Comparison of ENCODE assay signal across 8 cellular contexts in genomic region chr1:213117699-213118180, GRCh38.
DNase-seq lines count a peak whose midpoint lies in the region; ATAC-seq and TF ChIP-seq lines count a peak whose summit lies in the region.
"Not testable (repeated sequence)": the region's sequence is repeated elsewhere in the genome, so short reads cannot be mapped to it uniquely, and the experiment has no call there.

No MANE protein-coding gene starts in this region.

- in situ Hi-C loops in GM23248 (cut with MboI); mammary epithelial cell (cut with MboI; ENCODE audit: low sequenced_read_pairs in 2 of 2): not testable (repeated sequence)

- TF ChIP-seq CTCF in OCI-LY3 (IDR thresholded peaks at IDR 0.05; ENCODE audit: low read depth, low read length); activated CD8-positive, alpha-beta T cell treated with anti-CD3 and anti-CD28 coated beads for 36 hours (IDR thresholded peaks at IDR 0.05); mammary epithelial cell (conservative IDR thresholded peaks at IDR 0.05 in 1 of 2, IDR thresholded peaks at IDR 0.05 in 1 of 2; ENCODE audit: extremely low read depth in 1 of 2, insufficient read depth in 1 of 2, low read depth in 1 of 2, low read length in 2 of 2): not testable (repeated sequence)

- dilution Hi-C loops in mammary epithelial cell (cut with HindIII; ENCODE audit: low sequenced_read_pairs) = not testable (repeated sequence)

- BruUV-seq in mammary epithelial cell (replicated peaks; lab: Mats Ljungman, UMichigan) = not testable (repeated sequence)

- not testable (repeated sequence) for H2AFZ ChIP-seq in GM23248; OCI-LY3 (ENCODE audit: low read depth, low read length); mammary epithelial cell (ENCODE audit: low read depth, low read length)

- not testable (repeated sequence) for H3K27me3 Mint-ChIP-seq in activated CD8-positive, alpha-beta T cell treated with anti-CD3 and anti-CD28 coated beads for 36 hours; activated T-helper 17 cell treated with anti-CD3 and anti-CD28 coated beads, Interleukin-2, amount 50 U/mL, for 72 hours

- H3F3A ChIP-seq in GM23248 (ENCODE audit: insufficient read depth) = peaks cover 17% of the 10 kb centered on the region; the same call in 1 of the 2 replicates

- H3K27me3 ChIP-seq in GM23248 (replicated peaks; ENCODE audit: insufficient read depth); OCI-LY3 (ENCODE audit: low read depth, low read length); mammary epithelial cell (ENCODE audit: insufficient read depth, low read length): not testable (repeated sequence)

- H3K9me3 Mint-ChIP-seq in activated CD8-positive, alpha-beta T cell treated with anti-CD3 and anti-CD28 coated beads for 36 hours; activated T-helper 17 cell treated with anti-CD3 and anti-CD28 coated beads, Interleukin-2, amount 50 U/mL, for 72 hours; stimulated activated effector memory CD8-positive, alpha-beta T cell treated with anti-CD3 and anti-CD28 coated beads, Interleukin-12 subunit alpha, Interleukin-12 subunit beta, amount 100 ng/mL, for 72 hours: not testable (repeated sequence)

- CTCF ChIA-PET in activated CD8-positive, alpha-beta T cell treated with anti-CD3 and anti-CD28 coated beads for 36 hours (lab: Charles Lee); mammary epithelial cell (lab: Charles Lee; ENCODE audit: low non-redundant PET): not testable (repeated sequence)

- not testable (repeated sequence) for H3K36me3 ChIP-seq in GM23248 (ENCODE audit: low read depth); OCI-LY3 (replicated peaks; ENCODE audit: low read depth, low read length); mammary epithelial cell (ENCODE audit: insufficient read depth, low read length)

- H3K27ac ChIP-seq in GM23248; mammary epithelial cell (ENCODE audit: insufficient read depth, low read depth, low read length): not testable (repeated sequence)
- peak overlapping the region; percentile 26; the same call in 1 of the 2 replicates for H3K27ac ChIP-seq in OCI-LY3 (ENCODE audit: low read length)

- H3K79me2 ChIP-seq in GM23248 (ENCODE audit: insufficient read depth) = peaks cover 27% of the 10 kb centered on the region
- not testable (repeated sequence) for H3K79me2 ChIP-seq in OCI-LY3 (ENCODE audit: low read length); mammary epithelial cell (ENCODE audit: insufficient read depth, low read length)

- DNase-seq in GM23248 (peak; percentile 16), M059J (ENCODE audit: low read depth) (peak; percentile 72), mammary epithelial cell (peak; percentile 58)
- DNase-seq in activated CD8-positive, alpha-beta T cell treated with anti-CD3 and anti-CD28 coated beads for 36 hours = peak; percentile 12
- peak in 1 of 2 donors; percentile 50 for DNase-seq in stimulated activated effector memory CD8-positive, alpha-beta T cell treated with anti-CD3 and anti-CD28 coated beads, Interleukin-12 subunit alpha, Interleukin-12 subunit beta, amount 100 ng/mL, for 72 hours (ENCODE audit: low spot score in 2 of 2)

- H3K9me2 ChIP-seq in GM23248 (ENCODE audit: insufficient read depth) = not testable (repeated sequence)

- H3K9me3 ChIP-seq in GM23248 (ENCODE audit: low read depth); OCI-LY3 (ENCODE audit: insufficient read depth, low read length); mammary epithelial cell (replicated peaks; ENCODE audit: insufficient read depth, low read length): not testable (repeated sequence)

- peak; percentile 21 to 68 for ATAC-seq in activated CD4-positive, CD25-positive, alpha-beta regulatory T cell treated with anti-CD3 and anti-CD28 coated beads, Interleukin-2, amount 50 U/mL, for 24 hours
- ATAC-seq in activated CD8-positive, alpha-beta T cell treated with anti-CD3 and anti-CD28 coated beads for 36 hours = not testable (repeated sequence)
- peak; percentile 83 for ATAC-seq in activated T-helper 17 cell treated with anti-CD3 and anti-CD28 coated beads, Interleukin-2, amount 50 U/mL, for 72 hours (replicated peaks)
- peak; percentile 77 for ATAC-seq in stimulated activated effector memory CD8-positive, alpha-beta T cell treated with anti-CD3 and anti-CD28 coated beads, Interleukin-12 subunit alpha, Interleukin-12 subunit beta, amount 100 ng/mL, for 72 hours

- 86 to 88% methylated on average over 4 of the region's 4 CpGs for WGBS in GM23248 (ENCODE audit: low coverage in 1 of 2, low lambda C conversion rate in 2 of 2, missing lambda C conversion rate in 2 of 2), 2 experiments
- WGBS in mammary epithelial cell (ENCODE audit: low coverage, missing lambda C conversion rate) = 55% methylated on average over 4 of the region's 4 CpGs

- H3K9ac ChIP-seq in GM23248; OCI-LY3 (ENCODE audit: low read length); mammary epithelial cell (ENCODE audit: insufficient read depth, low read length): not testable (repeated sequence)

- H3K4me3 ChIP-seq in GM23248; OCI-LY3 (ENCODE audit: low read length); mammary epithelial cell (replicated peaks in 1 of 3; ENCODE audit: insufficient read depth in 1 of 3, low read depth in 2 of 3, low read length in 3 of 3): not testable (repeated sequence)

- not testable (repeated sequence) for H3K27ac Mint-ChIP-seq in activated CD8-positive, alpha-beta T cell treated with anti-CD3 and anti-CD28 coated beads for 36 hours; stimulated activated effector memory CD8-positive, alpha-beta T cell treated with anti-CD3 and anti-CD28 coated beads, Interleukin-12 subunit alpha, Interleukin-12 subunit beta, amount 100 ng/mL, for 72 hours
- H3K27ac Mint-ChIP-seq in activated T-helper 17 cell treated with anti-CD3 and anti-CD28 coated beads, Interleukin-2, amount 50 U/mL, for 72 hours = peak overlapping the region; percentile 36

- H3K36me3 Mint-ChIP-seq in activated CD8-positive, alpha-beta T cell treated with anti-CD3 and anti-CD28 coated beads for 36 hours (ENCODE audit: low read depth); activated T-helper 17 cell treated with anti-CD3 and anti-CD28 coated beads, Interleukin-2, amount 50 U/mL, for 72 hours (ENCODE audit: low read depth); stimulated activated effector memory CD8-positive, alpha-beta T cell treated with anti-CD3 and anti-CD28 coated beads, Interleukin-12 subunit alpha, Interleukin-12 subunit beta, amount 100 ng/mL, for 72 hours: not testable (repeated sequence)

- not testable (repeated sequence) for H3K4me2 ChIP-seq in GM23248 (ENCODE audit: unreplicated experiment); mammary epithelial cell (ENCODE audit: insufficient read depth, low read depth, low read length)
- H3K4me2 ChIP-seq in OCI-LY3 (ENCODE audit: low read length) = peak overlapping the region; percentile 46

- POLR2A ChIA-PET in activated CD8-positive, alpha-beta T cell treated with anti-CD3 and anti-CD28 coated beads for 36 hours (lab: Charles Lee) = not testable (repeated sequence)

- intact Hi-C loops in activated CD8-positive, alpha-beta T cell treated with anti-CD3 and anti-CD28 coated beads for 36 hours (cut with micrococcal nuclease); mammary epithelial cell (cut with micrococcal nuclease): not testable (repeated sequence)

- not testable (repeated sequence) for H3K4me1 Mint-ChIP-seq in activated CD8-positive, alpha-beta T cell treated with anti-CD3 and anti-CD28 coated beads for 36 hours (ENCODE audit: low read depth); activated T-helper 17 cell treated with anti-CD3 and anti-CD28 coated beads, Interleukin-2, amount 50 U/mL, for 72 hours; stimulated activated effector memory CD8-positive, alpha-beta T cell treated with anti-CD3 and anti-CD28 coated beads, Interleukin-12 subunit alpha, Interleukin-12 subunit beta, amount 100 ng/mL, for 72 hours

- not testable (repeated sequence) for H3K4me3 Mint-ChIP-seq in activated CD8-positive, alpha-beta T cell treated with anti-CD3 and anti-CD28 coated beads for 36 hours; activated T-helper 17 cell treated with anti-CD3 and anti-CD28 coated beads, Interleukin-2, amount 50 U/mL, for 72 hours; stimulated activated effector memory CD8-positive, alpha-beta T cell treated with anti-CD3 and anti-CD28 coated beads, Interleukin-12 subunit alpha, Interleukin-12 subunit beta, amount 100 ng/mL, for 72 hours

- H3K4me1 ChIP-seq in GM23248 (ENCODE audit: insufficient read depth) (peaks cover 16% of the 10 kb centered on the region), OCI-LY3 (ENCODE audit: low read length) (peaks cover 41% of the 10 kb centered on the region)
- H3K4me1 ChIP-seq in mammary epithelial cell (ENCODE audit: insufficient read depth, low read length) = not testable (repeated sequence)

- not testable (repeated sequence) for H4K20me1 ChIP-seq in GM23248 (ENCODE audit: insufficient read depth); OCI-LY3 (ENCODE audit: insufficient read depth, low read length); mammary epithelial cell (ENCODE audit: insufficient read depth, low read length)
